ENCODE assay signal across 22 cellular contexts in the genomic region with DNA sequence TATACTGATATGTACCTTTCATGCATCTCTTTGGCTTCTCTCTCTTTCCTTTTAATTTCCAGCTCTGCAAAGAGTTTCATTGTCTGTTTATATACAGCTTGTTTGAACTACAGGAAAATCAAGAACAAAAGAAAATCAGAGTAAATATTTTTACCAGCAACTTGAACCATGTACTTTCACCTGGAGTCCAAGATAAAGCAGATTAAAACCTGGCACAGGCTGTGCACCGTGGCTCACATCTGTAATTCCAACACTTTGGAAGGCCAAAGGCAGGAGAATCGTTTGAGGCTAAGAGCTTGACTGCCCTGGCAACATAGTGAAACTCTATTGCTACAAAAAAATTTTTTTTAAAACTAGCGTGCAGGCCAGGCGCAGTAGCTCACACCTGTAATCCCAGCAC.
"Had no signal": no experiment of that assay in that cellular context is flagged by ENCODE, and none has a peak within 500 bp of the region (broad histone marks: within the 10 kb centered on the region; RNA-seq: fewer than 3 reads in every experiment).

No MANE protein-coding gene starts in this region.

- H3K27ac ChIP-seq: coronary artery, dorsolateral prefrontal cortex, esophagus muscularis mucosa, foreskin keratinocyte, gastroesophageal sphincter, heart left ventricle, hepatocyte, left ventricle myocardium inferior, lower lobe of right lung had no signal

- H3K9me3 ChIP-seq: esophagus muscularis mucosa, gastroesophageal sphincter, heart left ventricle, left ventricle myocardium inferior, lower lobe of right lung, mucosa of descending colon had no signal

- H3K4me3 ChIP-seq: coronary artery, dorsolateral prefrontal cortex, esophagus muscularis mucosa, gastroesophageal sphincter, heart left ventricle, hepatocyte, left ventricle myocardium inferior, lower lobe of right lung, mucosa of descending colon had no signal

- H3K27me3 ChIP-seq: dorsolateral prefrontal cortex, esophagus muscularis mucosa, foreskin keratinocyte, gastroesophageal sphincter, heart left ventricle, hepatocyte had no signal

- FAIRE-seq: colon, endothelial cell of umbilical vein, frontal cortex, kidney had no signal

- H2AFZ ChIP-seq: hepatocyte had no signal

- H3K4me2 ChIP-seq: hepatocyte had no signal

- ATAC-seq: foreskin keratinocyte, gastroesophageal sphincter, heart left ventricle, lower lobe of right lung, mucosa of descending colon had no signal

- DNase-seq: dermis blood vessel endothelial cell; dorsolateral prefrontal cortex; effector CD4-positive, alpha-beta T cell; effector memory CD4-positive, alpha-beta T cell; foreskin keratinocyte; heart left ventricle; hypothalamus; immature natural killer cell; islet precursor cell; kidney; kidney glomerular epithelial cell; left ventricle myocardium inferior; lower lobe of right lung; mesenchymal stem cell; mucosa of descending colon had no signal

- H3K4me1 ChIP-seq: esophagus muscularis mucosa, foreskin keratinocyte, gastroesophageal sphincter, left ventricle myocardium inferior had no signal
